ENCODE assay signal across 1 cellular context in the genomic region with DNA sequence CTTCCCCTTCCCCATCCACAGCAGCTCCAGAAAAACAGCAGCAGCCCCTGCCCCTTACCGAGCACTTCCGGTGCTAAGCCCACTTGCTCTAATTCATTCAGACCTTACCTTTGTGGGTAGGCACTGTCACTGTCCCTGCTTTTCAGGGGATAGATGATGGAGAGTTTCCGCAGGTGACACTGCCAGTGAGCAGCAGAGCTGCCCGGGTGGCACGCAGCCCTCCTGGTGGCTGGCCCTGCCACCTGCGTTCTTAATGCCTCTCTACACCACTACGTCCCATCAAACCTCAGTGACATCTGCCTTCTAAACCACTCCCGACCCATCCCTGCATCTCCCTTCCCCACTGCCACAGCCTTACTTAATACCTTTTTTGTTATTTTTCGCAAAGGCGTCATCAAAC.
TF ChIP-seq lines count a peak whose summit lies in the region.

No MANE protein-coding gene starts in this region.

TF ChIP-seq in SK-N-SH, 30 proteins besides CTCF, POLR2A, EP300 and RAD21:
- TF ChIP-seq FOXM1 (IDR thresholded peaks at IDR 0.05; ENCODE audit: low read depth) (no peak), EZH2phosphoT487 (IDR thresholded peaks at IDR 0.05; ENCODE audit: borderline replicate concordance, low read depth) (no peak), RCOR1 (IDR thresholded peaks at IDR 0.05; ENCODE audit: low read length) (no peak), SMC3 (IDR thresholded peaks at IDR 0.05; ENCODE audit: low read depth, low read length) (no peak)
TF ChIP-seq in SK-N-SH: peak in this region for 0.
